ENCODE assay signal across 28 cellular contexts in genomic region chr7:27870595-27870994, GRCh38.
"Had no signal": no experiment of that assay in that cellular context is flagged by ENCODE, and none has a peak within 500 bp of the region (broad histone marks: within the 10 kb centered on the region; RNA-seq: fewer than 3 reads in every experiment).

No MANE protein-coding gene starts in this region.

- H3K4me1 ChIP-seq: prostate gland had no signal

- H3K9me3 ChIP-seq: left lung, lower lobe of right lung, pancreas, prostate gland, tibial nerve, uterus had no signal

- FAIRE-seq: islet of Langerhans, kidney, pancreas had no signal

- H3K27me3 ChIP-seq: left lung, pancreas, tibial nerve, uterus had no signal

- H3K27ac ChIP-seq: left lung, lower lobe of right lung, pancreas, prostate gland, skin epidermis, tibial nerve, uterus had no signal

- H3K4me3 ChIP-seq: left lung, lower lobe of right lung, pancreas, prostate gland, skin epidermis, tibial nerve, uterus had no signal

- H3K9me3 Mint-ChIP-seq: mesothelial cell of epicardium; naive B cell; nephron; stimulated activated effector memory CD8-positive, alpha-beta T cell treated with anti-CD3 and anti-CD28 coated beads, Interleukin-12 subunit alpha, Interleukin-12 subunit beta, amount 100 ng/mL, for 72 hours; stimulated activated naive CD8-positive, alpha-beta T cell treated with anti-CD3 and anti-CD28 coated beads, Interleukin-15, amount 100 ng/mL, for 72 hours; type B pancreatic cell had no signal

- H3K27me3 Mint-ChIP-seq: naive B cell; stimulated activated naive CD8-positive, alpha-beta T cell treated with anti-CD3 and anti-CD28 coated beads, Interleukin-15, amount 100 ng/mL, for 72 hours; type B pancreatic cell had no signal

- H3K36me3 ChIP-seq: left lung, lower lobe of right lung, pancreas, prostate gland, uterus had no signal

- DNase-seq: hippocampal formation; kidney; left colon; left lung; lower lobe of right lung; mammary epithelial cell; mesendoderm; naive B cell; nucleus accumbens; pancreas; posterior cingulate gyrus; retina; right cardiac atrium; stimulated activated CD4-positive, alpha-beta T cell treated with anti-CD3 and anti-CD28 coated beads, Interleukin-4, amount 100 ng/mL, for 24 hours; stimulated activated naive CD4-positive, alpha-beta T cell; stimulated activated naive CD8-positive, alpha-beta T cell treated with anti-CD3 and anti-CD28 coated beads, Interleukin-15, amount 100 ng/mL, for 72 hours; substantia nigra; uterus had no signal

- ATAC-seq: left colon; left lung; lower lobe of right lung; pancreas; right cardiac atrium; sciatic nerve; stimulated activated effector memory CD8-positive, alpha-beta T cell treated with anti-CD3 and anti-CD28 coated beads, Interleukin-12 subunit alpha, Interleukin-12 subunit beta, amount 100 ng/mL, for 72 hours; stimulated activated naive CD8-positive, alpha-beta T cell treated with anti-CD3 and anti-CD28 coated beads, Interleukin-15, amount 100 ng/mL, for 72 hours had no signal

- H3K27ac Mint-ChIP-seq: mesothelial cell of epicardium; nephron; stimulated activated effector memory CD8-positive, alpha-beta T cell treated with anti-CD3 and anti-CD28 coated beads, Interleukin-12 subunit alpha, Interleukin-12 subunit beta, amount 100 ng/mL, for 72 hours; type B pancreatic cell had no signal

- H3K4me1 Mint-ChIP-seq: neural crest cell; stimulated activated naive CD8-positive, alpha-beta T cell treated with anti-CD3 and anti-CD28 coated beads, Interleukin-15, amount 100 ng/mL, for 72 hours had no signal

- H3K4me3 Mint-ChIP-seq: mesothelial cell of epicardium; nephron; neural crest cell; stimulated activated effector memory CD8-positive, alpha-beta T cell treated with anti-CD3 and anti-CD28 coated beads, Interleukin-12 subunit alpha, Interleukin-12 subunit beta, amount 100 ng/mL, for 72 hours; stimulated activated naive CD8-positive, alpha-beta T cell treated with anti-CD3 and anti-CD28 coated beads, Interleukin-15, amount 100 ng/mL, for 72 hours; type B pancreatic cell had no signal

- H3K36me3 Mint-ChIP-seq: mesothelial cell of epicardium; stimulated activated effector memory CD8-positive, alpha-beta T cell treated with anti-CD3 and anti-CD28 coated beads, Interleukin-12 subunit alpha, Interleukin-12 subunit beta, amount 100 ng/mL, for 72 hours; type B pancreatic cell had no signal
